ENCODE assay signal across 8 cellular contexts in the genomic region with DNA sequence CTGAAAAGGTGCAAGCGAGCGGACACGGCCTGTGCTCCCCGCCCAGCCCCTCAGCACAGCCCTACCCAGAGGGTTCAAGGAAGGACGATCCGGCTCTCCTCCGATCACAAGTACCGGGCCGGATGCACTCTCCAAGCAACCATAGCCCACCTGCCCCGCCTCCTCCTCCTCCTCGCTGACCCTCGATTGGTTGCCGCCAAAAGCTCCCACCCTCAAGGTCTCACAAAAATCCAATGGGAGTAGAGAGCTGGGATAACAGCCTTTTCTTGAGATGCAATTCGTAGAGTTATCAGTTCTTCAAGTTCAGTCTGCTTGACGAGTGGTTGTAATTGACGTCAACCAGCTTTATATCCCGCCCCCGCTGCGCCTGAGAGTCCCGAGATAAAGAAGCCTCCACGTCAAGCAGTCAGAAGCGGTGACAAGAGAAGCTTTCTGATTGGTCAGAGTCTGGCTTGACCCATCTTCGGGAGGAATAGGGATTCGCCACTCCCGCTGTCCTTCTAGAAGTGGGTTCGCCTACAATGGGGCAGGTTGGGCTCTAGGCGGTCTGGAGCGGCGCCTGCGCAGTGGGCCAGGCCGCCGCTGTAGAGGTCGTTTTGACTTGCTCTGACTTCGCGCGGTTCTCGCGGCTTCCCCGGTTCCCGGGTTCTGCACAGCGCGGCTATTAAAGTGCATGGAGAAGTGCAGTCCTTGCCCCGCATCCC. TPM values are rescaled to one million over a fixed set of nuclear protein-coding genes. Genes with fewer than 3 reads are reported as not detected.
DNase-seq lines count a peak whose midpoint lies in the region; ATAC-seq and TF ChIP-seq lines count a peak whose summit lies in the region.

A gene with protein sequence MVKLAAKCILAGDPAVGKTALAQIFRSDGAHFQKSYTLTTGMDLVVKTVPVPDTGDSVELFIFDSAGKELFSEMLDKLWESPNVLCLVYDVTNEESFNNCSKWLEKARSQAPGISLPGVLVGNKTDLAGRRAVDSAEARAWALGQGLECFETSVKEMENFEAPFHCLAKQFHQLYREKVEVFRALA (minus strand): TSS at position 154 of the 704 bp plus-strand sequence. CDS start 412 bp downstream, outside the sequence.

- peak; percentile 31 for TF ChIP-seq POLR2A in testis (IDR thresholded peaks at IDR 0.05)

- peak within 1 kb of the TSS; percentile 91 for H3K4me3 Mint-ChIP-seq in activated naive CD8-positive, alpha-beta T cell

- H3K9me3 Mint-ChIP-seq in activated naive CD8-positive, alpha-beta T cell (ENCODE audit: low read depth): no peaks in the 10 kb centered on the region

- DNase-seq in GM06990 (ENCODE audit: extremely low read depth, insufficient read length): peak; percentile 97
- peak; percentile 100 for DNase-seq in NCI-H1092 (lab: John Stamatoyannopoulos, UW)
- peak; percentile 100 for DNase-seq in SKM-1 treated with dmso at 0.1 percent for 144 hours (lab: John Stamatoyannopoulos, UW; ENCODE audit: unreplicated experiment)
- peak; percentile 100 for DNase-seq in glomerular visceral epithelial cell (ENCODE audit: extremely low spot score)
- peak; percentile 98 for DNase-seq in omental fat pad (ENCODE audit: low spot score)
- DNase-seq in testis: peak; percentile 100

- H3K27me3 Mint-ChIP-seq in activated naive CD8-positive, alpha-beta T cell: no peaks in the 10 kb centered on the region

- intact Hi-C loops in testis (cut with DNase I; ENCODE audit: low total_unique reads): no loop called here

- no peaks in the 10 kb centered on the region for H3K9me3 ChIP-seq in testis

- 1 to 2% methylated on average over 27 to 43 of the region's 43 CpGs for WGBS in testis, 2 donors

- H3K4me3 ChIP-seq in GM06990 (replicated peaks; ENCODE audit: low read depth, low read length) (peak within 1 kb of the TSS; percentile 90), testis (peak within 1 kb of the TSS; percentile 77 to 86)

- H3K27me3 ChIP-seq in GM06990 (replicated peaks; ENCODE audit: control insufficient read depth, insufficient read depth, low read length) (no peaks in the 10 kb centered on the region), testis (no peaks in the 10 kb centered on the region)

- no peaks in the 10 kb centered on the region for H3K4me1 ChIP-seq in testis

- peak; percentile 86 for ATAC-seq in HG02571 (IDR thresholded peaks at IDR 0.05; ENCODE audit: unreplicated experiment)
- peak; percentile 97 for ATAC-seq in omental fat pad (ENCODE audit: low FRiP score)

- peaks cover 6% of the 10 kb centered on the region for H3K36me3 Mint-ChIP-seq in activated naive CD8-positive, alpha-beta T cell

- peak within 1 kb of the TSS; percentile 46 to 82 for H3K27ac ChIP-seq in testis

- H3K27ac Mint-ChIP-seq in activated naive CD8-positive, alpha-beta T cell: peak within 1 kb of the TSS; percentile 97

- TF ChIP-seq CTCF in GM06990 (IDR thresholded peaks at IDR 0.05; ENCODE audit: insufficient read depth, low read length, poor library complexity, severe bottlenecking) (no peak), omental fat pad (IDR thresholded peaks at IDR 0.05) (no peak), testis (IDR thresholded peaks at IDR 0.05) (peak in 1 of 3 experiments; percentile 5)

- H3K4me1 Mint-ChIP-seq in activated naive CD8-positive, alpha-beta T cell (ENCODE audit: low read depth): peaks cover 29% of the 10 kb centered on the region

- H3K36me3 ChIP-seq in GM06990 (ENCODE audit: control insufficient read depth, insufficient read depth, low read length) (no peaks in the 10 kb centered on the region; the same call in 1 of the 2 replicates), testis (ENCODE audit: low read depth, missing control alignments) (no peaks in the 10 kb centered on the region)

RNA-seq across cellular contexts. Expression of the gene that starts here (rescaled TPM):
- total RNA-seq in omental fat pad: 10 to 100 TPM in 2 of 4 donors, 1 to 10 TPM in 2; 4.4 to 15.8 (median 10.8) TPM
- total RNA-seq in testis: 10 to 100 TPM; 28.2 to 32.4 TPM
- polyA plus RNA-seq in testis (ENCODE audit: insufficient read depth, low read depth, low replicate concordance): 56.3 TPM

Comparison
In these comparisons a context has a peak if more than half of its experiments do, and no peak if none do; other contexts are left out.
1. Peak in every context shown above with its lines: DNase-seq, ATAC-seq, H3K4me3 ChIP-seq and H3K27ac ChIP-seq.